Comparison of ENCODE assay signal across 1 cellular context in the genomic region with DNA sequence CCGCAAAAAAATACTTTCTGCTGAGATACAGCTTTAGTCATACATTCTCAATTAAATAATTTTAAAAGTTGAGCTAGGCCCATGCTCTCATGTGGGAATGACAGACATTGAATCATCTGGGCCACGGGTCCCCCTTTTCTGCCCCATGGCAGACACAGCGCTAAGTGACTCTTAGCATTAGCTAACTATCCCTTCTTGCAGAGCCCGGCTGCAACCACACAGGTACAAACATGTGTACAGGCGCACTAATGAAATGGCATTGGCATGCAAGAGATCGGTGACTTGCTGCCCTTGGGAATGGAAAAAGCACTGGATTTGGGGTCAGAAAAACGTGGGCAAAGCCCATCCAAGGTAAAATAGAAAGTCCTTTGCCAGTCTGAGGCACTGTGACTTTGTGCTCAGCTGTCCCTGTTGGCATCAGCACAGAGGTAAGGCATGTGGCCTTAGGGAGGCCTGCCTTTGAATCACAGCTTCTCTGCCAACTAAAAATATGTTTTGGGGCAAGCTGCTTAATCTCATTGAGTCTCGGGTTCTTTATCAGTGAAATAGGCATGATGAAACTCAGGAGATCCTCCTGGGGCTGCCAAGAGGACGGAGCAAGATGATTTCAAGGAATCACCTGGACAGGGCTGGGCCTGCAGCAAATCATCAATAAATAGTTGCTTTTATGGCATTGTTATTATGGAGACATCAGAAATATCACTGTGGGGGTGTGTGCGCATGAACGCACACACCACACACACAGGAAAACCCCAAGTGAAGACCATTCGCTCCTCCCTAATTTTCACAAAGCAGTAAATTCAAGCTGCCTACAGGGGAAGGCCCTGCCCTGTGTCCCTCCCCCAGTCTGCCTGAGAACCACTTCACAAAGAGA.
TF ChIP-seq lines count a peak whose summit lies in the region.

No MANE protein-coding gene starts in this region.

TF ChIP-seq in GM23338, 12 proteins besides CTCF, POLR2A, EP300 and RAD21 (continued from another document):
- TF ChIP-seq ZNF462 (CRISPR knock-in tag; IDR thresholded peaks at IDR 0.05) = no peak
- no peak for TF ChIP-seq CREB1 (CRISPR knock-in tag; IDR thresholded peaks at IDR 0.05; ENCODE audit: low read depth)
- no peak for TF ChIP-seq ZNF114 (CRISPR knock-in tag; IDR thresholded peaks at IDR 0.05)
- TF ChIP-seq NANOG (IDR thresholded peaks at IDR 0.05; ENCODE audit: borderline replicate concordance) = no peak
- no peak for TF ChIP-seq STAT1 (IDR thresholded peaks at IDR 0.05; ENCODE audit: unreplicated experiment)
- TF ChIP-seq JUNB (IDR thresholded peaks at IDR 0.05; ENCODE audit: unreplicated experiment) = no peak
- TF ChIP-seq ZNF331 (CRISPR knock-in tag; IDR thresholded peaks at IDR 0.05; ENCODE audit: low read depth) = no peak
- no peak for TF ChIP-seq ETS1 (IDR thresholded peaks at IDR 0.05)
- TF ChIP-seq REST (IDR thresholded peaks at IDR 0.05; ENCODE audit: unreplicated experiment) = no peak
- TF ChIP-seq EZH2phosphoT487 (IDR thresholded peaks at IDR 0.05; ENCODE audit: unreplicated experiment) = no peak
- no peak for TF ChIP-seq POLR2AphosphoS5 (IDR thresholded peaks at IDR 0.05; ENCODE audit: low read depth)
